ENCODE assay signal across 8 cellular contexts in the genomic region with DNA sequence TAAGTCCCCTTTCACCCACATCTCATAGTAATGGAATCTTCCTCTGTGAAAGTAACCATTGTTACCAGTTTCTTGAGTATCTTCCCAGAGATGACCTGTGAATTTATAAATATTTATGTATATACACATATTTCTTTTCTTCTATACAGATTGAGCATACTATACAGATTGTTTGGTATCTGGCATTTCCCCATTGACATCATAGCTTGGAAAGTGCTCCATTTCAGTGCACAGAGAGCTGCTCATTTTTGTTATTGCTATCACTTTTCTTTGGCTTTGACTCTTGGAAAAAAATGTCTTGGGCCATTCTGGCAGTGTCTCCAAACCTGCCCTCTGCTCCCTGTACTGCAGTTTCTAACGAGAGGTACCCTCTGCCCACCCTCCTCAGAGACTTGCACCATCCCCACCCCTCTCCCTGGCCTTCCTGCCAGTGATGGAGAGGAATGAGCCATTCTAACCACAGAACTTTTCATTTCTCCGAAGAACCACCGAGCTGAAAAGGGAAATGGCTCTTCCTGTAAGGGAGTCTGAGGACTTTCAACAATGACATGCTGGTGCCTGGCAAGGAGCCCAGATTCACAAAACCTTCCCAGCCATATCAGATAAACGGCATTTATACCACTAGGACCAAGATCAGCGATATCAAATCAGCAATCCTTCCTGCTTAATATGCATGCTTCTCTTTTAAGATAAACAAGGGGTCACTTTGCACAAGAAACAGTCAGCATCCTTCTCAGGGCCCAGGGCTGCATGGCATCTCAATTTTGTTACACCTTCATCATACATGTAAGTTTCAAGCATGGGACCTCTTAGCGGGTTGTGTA. TPM values are rescaled to one million over a fixed set of nuclear protein-coding genes. Genes with fewer than 3 reads are reported as not detected.
DNase-seq lines count a peak whose midpoint lies in the region; TF ChIP-seq lines count a peak whose summit lies in the region.

No MANE protein-coding gene starts in this region.

- intact Hi-C loops in spleen (cut with DNase I; ENCODE audit: low total_unique reads): no loop called here

- peaks cover 0 to 16% (median 0%) of the 10 kb centered on the region in 7 donors for H3K27me3 ChIP-seq in spleen (replicated peaks in 1 of 7)

- DNase-seq in SIG-M5 treated with dmso at 0.1 percent for 504 hours (lab: John Stamatoyannopoulos, UW; ENCODE audit: unreplicated experiment): peak; percentile 67
- no peak for DNase-seq in SIG-M5 (lab: John Stamatoyannopoulos, UW)
- peak; percentile 52 for DNase-seq in LHCN-M2 (ENCODE audit: low read depth)
- peak; percentile 60 for DNase-seq in activated CD4-positive, alpha-beta T cell treated with anti-CD3 and anti-CD28 coated beads for 48 hours
- DNase-seq in foreskin fibroblast: peak; percentile 51 to 62
- peak; percentile 64 for DNase-seq in stimulated activated CD8-positive, alpha-beta memory T cell treated with anti-CD3 and anti-CD28 coated beads, Interleukin-4, amount 100 ng/mL, for 48 hours
- no peak for DNase-seq in spleen
- DNase-seq in SW 1271 (lab: John Stamatoyannopoulos, UW): no peak

- no peak overlapping the region for H3K4me3 ChIP-seq in foreskin fibroblast (ENCODE audit: low read depth in 1 of 2, low read length in 2 of 2)
- no peak overlapping the region for H3K4me3 ChIP-seq in spleen

- peak overlapping the region in 3 of 8 donors; percentile 24 to 52 (median 31) for H3K27ac ChIP-seq in spleen

- TF ChIP-seq POLR2A in spleen (IDR thresholded peaks at IDR 0.05): no peak

- 5 to 11% (median 6%) methylated on average over 6 of the region's 6 CpGs for WGBS in spleen, 5 donors

- TF ChIP-seq CTCF in foreskin fibroblast (IDR thresholded peaks at IDR 0.05; ENCODE audit: low read depth, low read length) (no peak), spleen (IDR thresholded peaks at IDR 0.05 in 8 of 11, conservative IDR thresholded peaks at IDR 0.05 in 3 of 11) (no peak)

- no peaks in the 10 kb centered on the region for H3K36me3 ChIP-seq in spleen

- no peaks in the 10 kb centered on the region for H3K9me3 ChIP-seq in spleen

- peaks cover 0 to 15% (median 11%) of the 10 kb centered on the region in 6 donors for H3K4me1 ChIP-seq in spleen

RNA-seq across cellular contexts. Expression of gene CCSER2, which starts 19.7 kb away (rescaled TPM):
- total RNA-seq in LHCN-M2 (2014; rRNA removed) (20.8 and 25.0 TPM in 2 replicates), spleen (10 to 100 TPM; 38.9 to 61.4 (median 54.3) TPM)
- polyA plus RNA-seq in LHCN-M2 (2012): 14.0 TPM
- 1 to 10 TPM; 5.3 to 8.1 (median 5.6) TPM for polyA plus RNA-seq in spleen

Comparison
In these comparisons a context has a peak if more than half of its experiments do, and no peak if none do; other contexts are left out.
1. DNase-seq: peak in SIG-M5 treated with dmso at 0.1 percent for 504 hours (single experiment), LHCN-M2 (single experiment), activated CD4-positive, alpha-beta T cell treated with anti-CD3 and anti-CD28 coated beads for 48 hours (single experiment), foreskin fibroblast (2 of 2) and stimulated activated CD8-positive, alpha-beta memory T cell treated with anti-CD3 and anti-CD28 coated beads, Interleukin-4, amount 100 ng/mL, for 48 hours (single experiment); none in SIG-M5 (single experiment), spleen (single experiment) and SW 1271 (0 of 2).